ENCODE assay signal across 1 cellular context in the genomic region with DNA sequence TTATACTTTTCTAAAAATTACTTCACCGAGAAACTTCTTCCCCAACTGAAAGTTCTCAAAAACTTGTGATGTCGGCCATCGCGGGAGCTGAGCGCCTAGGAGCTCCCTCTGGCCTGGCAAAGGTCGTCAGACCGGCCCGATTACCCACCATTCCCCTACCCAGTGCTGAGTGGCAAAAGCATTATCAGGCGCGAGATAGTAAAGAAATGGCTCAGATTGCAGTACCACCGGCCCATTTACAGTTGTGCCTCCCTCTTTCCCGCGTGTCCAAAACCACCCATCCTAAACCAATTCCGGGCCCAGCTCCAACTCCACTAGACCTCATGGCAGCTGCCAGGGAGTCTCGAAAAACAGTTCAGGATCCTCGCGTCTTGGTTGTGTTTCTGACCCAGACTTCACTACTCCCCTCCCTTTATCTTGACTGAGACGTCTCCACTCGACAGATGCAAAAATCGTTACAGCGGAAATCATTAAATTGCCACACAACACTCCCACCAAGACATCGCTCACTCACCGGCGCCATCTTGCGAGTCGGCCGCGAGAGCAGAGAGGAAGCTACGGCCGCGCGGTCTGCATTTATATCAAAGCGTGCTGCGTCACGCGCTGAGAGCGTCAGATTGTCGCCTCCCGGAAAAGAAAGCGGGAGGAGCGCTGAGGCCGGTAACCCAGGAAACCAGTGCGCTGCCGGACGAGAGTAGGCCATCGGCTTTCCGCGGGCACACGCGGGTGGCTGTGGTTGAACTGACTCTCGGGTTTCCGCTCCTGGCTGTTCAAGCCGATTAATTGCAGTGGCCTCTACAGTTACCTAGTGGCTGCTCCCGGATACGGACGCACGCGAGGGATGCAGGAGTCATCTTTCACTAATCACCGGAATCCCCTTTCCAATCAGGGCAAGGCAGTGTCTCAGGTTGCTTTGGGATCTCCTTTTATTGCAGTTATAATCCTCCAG.
TF ChIP-seq lines count a peak whose summit lies in the region.

A gene (minus strand): TSS at position 551 of the 949 bp plus-strand sequence. CDS start 28 bp downstream, at position 523.

TF ChIP-seq in HepG2, 621 proteins besides CTCF, POLR2A, EP300 and RAD21 (continued from another document and continues in another):
- TF ChIP-seq, protein P1, sequence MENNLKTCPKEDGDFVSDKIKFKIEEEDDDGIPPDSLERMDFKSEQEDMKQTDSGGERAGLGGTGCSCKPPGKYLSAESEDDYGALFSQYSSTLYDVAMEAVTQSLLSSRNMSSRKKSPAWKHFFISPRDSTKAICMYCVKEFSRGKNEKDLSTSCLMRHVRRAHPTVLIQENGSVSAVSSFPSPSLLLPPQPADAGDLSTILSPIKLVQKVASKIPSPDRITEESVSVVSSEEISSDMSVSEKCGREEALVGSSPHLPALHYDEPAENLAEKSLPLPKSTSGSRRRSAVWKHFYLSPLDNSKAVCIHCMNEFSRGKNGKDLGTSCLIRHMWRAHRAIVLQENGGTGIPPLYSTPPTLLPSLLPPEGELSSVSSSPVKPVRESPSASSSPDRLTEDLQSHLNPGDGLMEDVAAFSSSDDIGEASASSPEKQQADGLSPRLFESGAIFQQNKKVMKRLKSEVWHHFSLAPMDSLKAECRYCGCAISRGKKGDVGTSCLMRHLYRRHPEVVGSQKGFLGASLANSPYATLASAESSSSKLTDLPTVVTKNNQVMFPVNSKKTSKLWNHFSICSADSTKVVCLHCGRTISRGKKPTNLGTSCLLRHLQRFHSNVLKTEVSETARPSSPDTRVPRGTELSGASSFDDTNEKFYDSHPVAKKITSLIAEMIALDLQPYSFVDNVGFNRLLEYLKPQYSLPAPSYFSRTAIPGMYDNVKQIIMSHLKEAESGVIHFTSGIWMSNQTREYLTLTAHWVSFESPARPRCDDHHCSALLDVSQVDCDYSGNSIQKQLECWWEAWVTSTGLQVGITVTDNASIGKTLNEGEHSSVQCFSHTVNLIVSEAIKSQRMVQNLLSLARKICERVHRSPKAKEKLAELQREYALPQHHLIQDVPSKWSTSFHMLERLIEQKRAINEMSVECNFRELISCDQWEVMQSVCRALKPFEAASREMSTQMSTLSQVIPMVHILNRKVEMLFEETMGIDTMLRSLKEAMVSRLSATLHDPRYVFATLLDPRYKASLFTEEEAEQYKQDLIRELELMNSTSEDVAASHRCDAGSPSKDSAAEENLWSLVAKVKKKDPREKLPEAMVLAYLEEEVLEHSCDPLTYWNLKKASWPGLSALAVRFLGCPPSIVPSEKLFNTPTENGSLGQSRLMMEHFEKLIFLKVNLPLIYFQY (CRISPR knock-in tag; IDR thresholded peaks at IDR 0.05; ENCODE audit: borderline replicate concordance): no peak
- TF ChIP-seq, protein P2, sequence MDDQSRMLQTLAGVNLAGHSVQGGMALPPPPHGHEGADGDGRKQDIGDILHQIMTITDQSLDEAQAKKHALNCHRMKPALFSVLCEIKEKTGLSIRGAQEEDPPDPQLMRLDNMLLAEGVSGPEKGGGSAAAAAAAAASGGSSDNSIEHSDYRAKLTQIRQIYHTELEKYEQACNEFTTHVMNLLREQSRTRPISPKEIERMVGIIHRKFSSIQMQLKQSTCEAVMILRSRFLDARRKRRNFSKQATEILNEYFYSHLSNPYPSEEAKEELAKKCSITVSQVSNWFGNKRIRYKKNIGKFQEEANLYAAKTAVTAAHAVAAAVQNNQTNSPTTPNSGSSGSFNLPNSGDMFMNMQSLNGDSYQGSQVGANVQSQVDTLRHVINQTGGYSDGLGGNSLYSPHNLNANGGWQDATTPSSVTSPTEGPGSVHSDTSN (CRISPR knock-in tag; IDR thresholded peaks at IDR 0.05; ENCODE audit: borderline replicate concordance): no peak
- TF ChIP-seq ZNF737 (CRISPR knock-in tag; IDR thresholded peaks at IDR 0.05; ENCODE audit: borderline replicate concordance): peak; percentile 91; the same call in 1 of the 2 replicates
- TF ChIP-seq ELF1 (CRISPR knock-in tag; IDR thresholded peaks at IDR 0.05): peak; percentile 94
- TF ChIP-seq, protein P3, sequence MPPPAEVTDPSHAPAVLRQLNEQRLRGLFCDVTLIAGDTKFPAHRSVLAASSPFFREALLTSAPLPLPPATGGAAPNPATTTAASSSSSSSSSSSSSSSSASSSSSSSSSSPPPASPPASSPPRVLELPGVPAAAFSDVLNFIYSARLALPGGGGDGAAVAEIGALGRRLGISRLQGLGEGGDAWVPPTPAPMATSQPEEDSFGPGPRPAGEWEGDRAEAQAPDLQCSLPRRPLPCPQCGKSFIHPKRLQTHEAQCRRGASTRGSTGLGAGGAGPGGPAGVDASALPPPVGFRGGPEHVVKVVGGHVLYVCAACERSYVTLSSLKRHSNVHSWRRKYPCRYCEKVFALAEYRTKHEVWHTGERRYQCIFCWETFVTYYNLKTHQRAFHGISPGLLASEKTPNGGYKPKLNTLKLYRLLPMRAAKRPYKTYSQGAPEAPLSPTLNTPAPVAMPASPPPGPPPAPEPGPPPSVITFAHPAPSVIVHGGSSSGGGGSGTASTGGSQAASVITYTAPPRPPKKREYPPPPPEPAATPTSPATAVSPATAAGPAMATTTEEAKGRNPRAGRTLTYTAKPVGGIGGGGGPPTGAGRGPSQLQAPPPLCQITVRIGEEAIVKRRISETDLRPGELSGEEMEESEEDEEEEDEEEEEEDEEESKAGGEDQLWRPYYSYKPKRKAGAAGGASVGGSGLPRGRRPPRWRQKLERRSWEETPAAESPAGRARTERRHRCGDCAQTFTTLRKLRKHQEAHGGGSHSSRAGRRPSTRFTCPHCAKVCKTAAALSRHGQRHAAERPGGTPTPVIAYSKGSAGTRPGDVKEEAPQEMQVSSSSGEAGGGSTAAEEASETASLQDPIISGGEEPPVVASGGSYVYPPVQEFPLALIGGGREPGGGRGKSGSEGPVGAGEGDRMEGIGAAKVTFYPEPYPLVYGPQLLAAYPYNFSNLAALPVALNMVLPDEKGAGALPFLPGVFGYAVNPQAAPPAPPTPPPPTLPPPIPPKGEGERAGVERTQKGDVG (CRISPR knock-in tag; IDR thresholded peaks at IDR 0.05; ENCODE audit: borderline replicate concordance): peak; percentile 87; the same call in 1 of the 2 replicates
- no peak for TF ChIP-seq ARNT (IDR thresholded peaks at IDR 0.05)
- peak; percentile 26; the same call in 1 of the 2 replicates for TF ChIP-seq NFE2L1 (CRISPR knock-in tag; IDR thresholded peaks at IDR 0.05; ENCODE audit: borderline replicate concordance)
- no peak for TF ChIP-seq SNRNP70 (IDR thresholded peaks at IDR 0.05; ENCODE audit: low read depth, low read length)
- TF ChIP-seq ZSCAN29 (CRISPR knock-in tag; conservative IDR thresholded peaks at IDR 0.05): no peak
- TF ChIP-seq, protein P4, sequence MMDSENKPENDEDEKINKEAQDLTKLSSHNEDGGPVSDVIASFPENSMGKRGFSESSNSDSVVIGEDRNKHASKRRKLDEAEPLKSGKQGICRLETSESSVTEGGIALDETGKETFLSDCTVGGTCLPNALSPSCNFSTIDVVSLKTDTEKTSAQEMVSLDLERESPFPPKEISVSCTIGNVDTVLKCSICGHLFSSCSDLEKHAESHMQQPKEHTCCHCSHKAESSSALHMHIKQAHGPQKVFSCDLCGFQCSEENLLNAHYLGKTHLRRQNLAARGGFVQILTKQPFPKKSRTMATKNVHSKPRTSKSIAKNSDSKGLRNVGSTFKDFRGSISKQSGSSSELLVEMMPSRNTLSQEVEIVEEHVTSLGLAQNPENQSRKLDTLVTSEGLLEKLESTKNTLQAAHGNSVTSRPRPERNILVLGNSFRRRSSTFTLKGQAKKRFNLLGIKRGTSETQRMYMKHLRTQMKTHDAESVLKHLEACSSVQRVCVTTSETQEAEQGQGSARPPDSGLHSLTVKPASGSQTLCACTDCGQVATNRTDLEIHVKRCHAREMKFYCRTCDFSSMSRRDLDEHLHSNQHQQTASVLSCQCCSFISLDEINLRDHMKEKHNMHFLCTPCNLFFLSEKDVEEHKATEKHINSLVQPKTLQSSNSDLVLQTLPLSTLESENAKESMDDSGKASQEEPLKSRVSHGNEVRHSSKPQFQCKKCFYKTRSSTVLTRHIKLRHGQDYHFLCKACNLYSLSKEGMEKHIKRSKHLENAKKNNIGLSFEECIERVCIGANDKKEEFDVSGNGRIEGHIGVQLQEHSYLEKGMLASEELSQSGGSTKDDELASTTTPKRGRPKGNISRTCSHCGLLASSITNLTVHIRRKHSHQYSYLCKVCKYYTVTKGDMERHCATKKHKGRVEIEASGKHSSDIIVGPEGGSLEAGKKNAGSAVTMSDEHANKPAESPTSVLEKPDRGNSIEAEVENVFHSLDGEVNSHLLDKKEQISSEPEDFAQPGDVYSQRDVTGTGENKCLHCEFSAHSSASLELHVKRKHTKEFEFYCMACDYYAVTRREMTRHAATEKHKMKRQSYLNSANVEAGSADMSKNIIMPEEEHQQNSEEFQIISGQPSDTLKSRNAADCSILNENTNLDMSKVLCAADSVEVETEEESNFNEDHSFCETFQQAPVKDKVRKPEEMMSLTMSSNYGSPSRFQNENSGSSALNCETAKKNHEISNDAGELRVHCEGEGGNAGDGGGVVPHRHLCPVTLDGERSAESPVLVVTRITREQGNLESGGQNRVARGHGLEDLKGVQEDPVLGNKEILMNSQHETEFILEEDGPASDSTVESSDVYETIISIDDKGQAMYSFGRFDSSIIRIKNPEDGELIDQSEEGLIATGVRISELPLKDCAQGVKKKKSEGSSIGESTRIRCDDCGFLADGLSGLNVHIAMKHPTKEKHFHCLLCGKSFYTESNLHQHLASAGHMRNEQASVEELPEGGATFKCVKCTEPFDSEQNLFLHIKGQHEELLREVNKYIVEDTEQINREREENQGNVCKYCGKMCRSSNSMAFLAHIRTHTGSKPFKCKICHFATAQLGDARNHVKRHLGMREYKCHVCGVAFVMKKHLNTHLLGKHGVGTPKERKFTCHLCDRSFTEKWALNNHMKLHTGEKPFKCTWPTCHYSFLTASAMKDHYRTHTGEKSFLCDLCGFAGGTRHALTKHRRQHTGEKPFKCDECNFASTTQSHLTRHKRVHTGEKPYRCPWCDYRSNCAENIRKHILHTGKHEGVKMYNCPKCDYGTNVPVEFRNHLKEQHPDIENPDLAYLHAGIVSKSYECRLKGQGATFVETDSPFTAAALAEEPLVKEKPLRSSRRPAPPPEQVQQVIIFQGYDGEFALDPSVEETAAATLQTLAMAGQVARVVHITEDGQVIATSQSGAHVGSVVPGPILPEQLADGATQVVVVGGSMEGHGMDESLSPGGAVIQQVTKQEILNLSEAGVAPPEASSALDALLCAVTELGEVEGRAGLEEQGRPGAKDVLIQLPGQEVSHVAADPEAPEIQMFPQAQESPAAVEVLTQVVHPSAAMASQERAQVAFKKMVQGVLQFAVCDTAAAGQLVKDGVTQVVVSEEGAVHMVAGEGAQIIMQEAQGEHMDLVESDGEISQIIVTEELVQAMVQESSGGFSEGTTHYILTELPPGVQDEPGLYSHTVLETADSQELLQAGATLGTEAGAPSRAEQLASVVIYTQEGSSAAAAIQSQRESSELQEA (CRISPR knock-in tag; IDR thresholded peaks at IDR 0.05; ENCODE audit: not compliant biosample characterization): peak; percentile 59
- 0 out of 2 replicates have a peak, but pooled peaks have one; percentile 37 for TF ChIP-seq SMAD3 (CRISPR knock-in tag; IDR thresholded peaks at IDR 0.05)
- TF ChIP-seq RELA (CRISPR knock-in tag; IDR thresholded peaks at IDR 0.05): no peak
- no peak for TF ChIP-seq ZFP36 (IDR thresholded peaks at IDR 0.05; ENCODE audit: borderline replicate concordance, low read depth, low read length, partially characterized antibody)
- no peak; the same call in 1 of the 2 replicates for TF ChIP-seq ONECUT2 (CRISPR knock-in tag; IDR thresholded peaks at IDR 0.05)
- peak; percentile 93 for TF ChIP-seq ZNF350 (CRISPR knock-in tag; IDR thresholded peaks at IDR 0.05; ENCODE audit: borderline replicate concordance, low read depth)
- TF ChIP-seq, protein P5, sequence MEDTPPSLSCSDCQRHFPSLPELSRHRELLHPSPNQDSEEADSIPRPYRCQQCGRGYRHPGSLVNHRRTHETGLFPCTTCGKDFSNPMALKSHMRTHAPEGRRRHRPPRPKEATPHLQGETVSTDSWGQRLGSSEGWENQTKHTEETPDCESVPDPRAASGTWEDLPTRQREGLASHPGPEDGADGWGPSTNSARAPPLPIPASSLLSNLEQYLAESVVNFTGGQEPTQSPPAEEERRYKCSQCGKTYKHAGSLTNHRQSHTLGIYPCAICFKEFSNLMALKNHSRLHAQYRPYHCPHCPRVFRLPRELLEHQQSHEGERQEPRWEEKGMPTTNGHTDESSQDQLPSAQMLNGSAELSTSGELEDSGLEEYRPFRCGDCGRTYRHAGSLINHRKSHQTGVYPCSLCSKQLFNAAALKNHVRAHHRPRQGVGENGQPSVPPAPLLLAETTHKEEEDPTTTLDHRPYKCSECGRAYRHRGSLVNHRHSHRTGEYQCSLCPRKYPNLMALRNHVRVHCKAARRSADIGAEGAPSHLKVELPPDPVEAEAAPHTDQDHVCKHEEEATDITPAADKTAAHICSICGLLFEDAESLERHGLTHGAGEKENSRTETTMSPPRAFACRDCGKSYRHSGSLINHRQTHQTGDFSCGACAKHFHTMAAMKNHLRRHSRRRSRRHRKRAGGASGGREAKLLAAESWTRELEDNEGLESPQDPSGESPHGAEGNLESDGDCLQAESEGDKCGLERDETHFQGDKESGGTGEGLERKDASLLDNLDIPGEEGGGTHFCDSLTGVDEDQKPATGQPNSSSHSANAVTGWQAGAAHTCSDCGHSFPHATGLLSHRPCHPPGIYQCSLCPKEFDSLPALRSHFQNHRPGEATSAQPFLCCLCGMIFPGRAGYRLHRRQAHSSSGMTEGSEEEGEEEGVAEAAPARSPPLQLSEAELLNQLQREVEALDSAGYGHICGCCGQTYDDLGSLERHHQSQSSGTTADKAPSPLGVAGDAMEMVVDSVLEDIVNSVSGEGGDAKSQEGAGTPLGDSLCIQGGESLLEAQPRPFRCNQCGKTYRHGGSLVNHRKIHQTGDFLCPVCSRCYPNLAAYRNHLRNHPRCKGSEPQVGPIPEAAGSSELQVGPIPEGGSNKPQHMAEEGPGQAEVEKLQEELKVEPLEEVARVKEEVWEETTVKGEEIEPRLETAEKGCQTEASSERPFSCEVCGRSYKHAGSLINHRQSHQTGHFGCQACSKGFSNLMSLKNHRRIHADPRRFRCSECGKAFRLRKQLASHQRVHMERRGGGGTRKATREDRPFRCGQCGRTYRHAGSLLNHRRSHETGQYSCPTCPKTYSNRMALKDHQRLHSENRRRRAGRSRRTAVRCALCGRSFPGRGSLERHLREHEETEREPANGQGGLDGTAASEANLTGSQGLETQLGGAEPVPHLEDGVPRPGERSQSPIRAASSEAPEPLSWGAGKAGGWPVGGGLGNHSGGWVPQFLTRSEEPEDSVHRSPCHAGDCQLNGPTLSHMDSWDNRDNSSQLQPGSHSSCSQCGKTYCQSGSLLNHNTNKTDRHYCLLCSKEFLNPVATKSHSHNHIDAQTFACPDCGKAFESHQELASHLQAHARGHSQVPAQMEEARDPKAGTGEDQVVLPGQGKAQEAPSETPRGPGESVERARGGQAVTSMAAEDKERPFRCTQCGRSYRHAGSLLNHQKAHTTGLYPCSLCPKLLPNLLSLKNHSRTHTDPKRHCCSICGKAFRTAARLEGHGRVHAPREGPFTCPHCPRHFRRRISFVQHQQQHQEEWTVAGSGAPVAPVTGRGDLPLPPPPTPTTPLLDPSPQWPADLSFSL (CRISPR knock-in tag; IDR thresholded peaks at IDR 0.05): no peak
- no peak for TF ChIP-seq CENPT (CRISPR knock-in tag; IDR thresholded peaks at IDR 0.05; ENCODE audit: low read depth)
- no peak for TF ChIP-seq DNMT1 (CRISPR knock-in tag; IDR thresholded peaks at IDR 0.05)
- TF ChIP-seq FIP1L1 (IDR thresholded peaks at IDR 0.05; ENCODE audit: borderline replicate concordance, insufficient read depth, low read depth, low read length): 0 out of 2 replicates have a peak, but pooled peaks have one; percentile 54
- peak; percentile 58 for TF ChIP-seq ZBTB7B (CRISPR knock-in tag; IDR thresholded peaks at IDR 0.05)
- TF ChIP-seq ZNF629 (CRISPR knock-in tag; conservative IDR thresholded peaks at IDR 0.05): no peak
- TF ChIP-seq, protein P6, sequence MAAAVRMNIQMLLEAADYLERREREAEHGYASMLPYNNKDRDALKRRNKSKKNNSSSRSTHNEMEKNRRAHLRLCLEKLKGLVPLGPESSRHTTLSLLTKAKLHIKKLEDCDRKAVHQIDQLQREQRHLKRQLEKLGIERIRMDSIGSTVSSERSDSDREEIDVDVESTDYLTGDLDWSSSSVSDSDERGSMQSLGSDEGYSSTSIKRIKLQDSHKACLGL (CRISPR knock-in tag; IDR thresholded peaks at IDR 0.05): peak; percentile 60; the same call in 1 of the 2 replicates
